In the genomic region with DNA sequence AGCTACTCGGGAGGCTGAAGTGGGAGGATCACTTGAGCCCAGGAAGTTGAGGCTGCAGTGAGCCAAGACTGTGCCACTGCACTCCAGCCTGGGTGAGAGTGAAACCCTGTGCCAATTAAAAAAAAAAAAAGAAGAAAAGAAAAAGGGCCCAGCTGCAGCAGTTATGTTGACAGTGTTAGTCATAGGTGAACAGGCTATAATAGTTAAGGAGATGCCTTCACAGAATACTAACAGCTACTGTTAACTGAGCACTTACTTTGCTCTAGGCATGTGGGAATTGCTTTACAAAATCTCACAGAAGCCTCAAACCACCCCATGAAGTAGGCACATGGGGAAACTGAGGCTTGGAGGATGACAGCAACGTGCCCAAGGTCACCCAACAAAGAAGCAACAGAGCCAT, we compare ENCODE assay signal across 26 cellular contexts. TPM values are rescaled to one million over a fixed set of nuclear protein-coding genes. Genes with fewer than 3 reads are reported as not detected.
DNase-seq lines count a peak whose midpoint lies in the region; ATAC-seq, FAIRE-seq and TF ChIP-seq lines count a peak whose summit lies in the region.
"Had no signal": no experiment of that assay in that cellular context is flagged by ENCODE, and none has a peak within 500 bp of the region (broad histone marks: within the 10 kb centered on the region; RNA-seq: fewer than 3 reads in every experiment).

No MANE protein-coding gene starts in this region.

- H3K36me3 ChIP-seq in HepG2 (replicated peaks in 1 of 2; ENCODE audit: control insufficient read depth in 1 of 2, insufficient read depth in 2 of 2, low read length in 2 of 2) (peaks cover 2 to 17% of the 10 kb centered on the region in 2 experiments; a peak in 2 of 5 replicates), right lobe of liver (peaks cover 0 to 4% (median 1%) of the 10 kb centered on the region in 4 donors), PC-3 (ENCODE audit: low read depth, low read length) (no peaks in the 10 kb centered on the region), OCI-LY7 (ENCODE audit: insufficient read depth, low read length) (no peaks in the 10 kb centered on the region)
- H3K36me3 ChIP-seq: BLaER1 treated with 17β-estradiol and CSF1 and Interleukin-3, amounts not matched to agents 10 nM and 100 nM; Peyer's patch had no signal

- H4K20me1 ChIP-seq in HepG2 (ENCODE audit: insufficient read depth, low read length) = peaks cover 11% of the 10 kb centered on the region; the same call in 1 of the 2 replicates
- H4K20me1 ChIP-seq in PC-3 (ENCODE audit: low read length) = no peaks in the 10 kb centered on the region
- no peaks in the 10 kb centered on the region for H4K20me1 ChIP-seq in OCI-LY7 (ENCODE audit: insufficient read depth, low read length)
- H4K20me1 ChIP-seq: BLaER1 treated with 17β-estradiol and CSF1 and Interleukin-3, amounts not matched to agents 10 nM and 100 nM had no signal

- H3K79me2 ChIP-seq in HepG2 (ENCODE audit: insufficient read depth, low read length) = peaks cover 68% of the 10 kb centered on the region
- no peaks in the 10 kb centered on the region for H3K79me2 ChIP-seq in PC-3 (ENCODE audit: low read length)
- H3K79me2 ChIP-seq in OCI-LY7 (ENCODE audit: insufficient read depth, low read depth, low read length) = no peaks in the 10 kb centered on the region

- H3K9me3 Mint-ChIP-seq in nephron = no peaks in the 10 kb centered on the region
- H3K9me3 Mint-ChIP-seq: CD4-positive, alpha-beta T cell; H9 had no signal

- H2AFZ ChIP-seq in HepG2 (ENCODE audit: low read length) = no peak overlapping the region
- no peak overlapping the region for H2AFZ ChIP-seq in PC-3 (ENCODE audit: low read length)
- H2AFZ ChIP-seq in OCI-LY7 (ENCODE audit: low read length) = no peak overlapping the region

- TF ChIP-seq POLR2A in HepG2 (IDR thresholded peaks at IDR 0.05; ENCODE audit: insufficient read depth in 1 of 2, low read depth in 2 of 2, low read length in 2 of 2) (no peak), right lobe of liver (IDR thresholded peaks at IDR 0.05) (no peak)

- H3K4me1 Mint-ChIP-seq in nephron = peaks cover 29% of the 10 kb centered on the region

- H3K4me2 ChIP-seq in HepG2 (ENCODE audit: low read depth, low read length) (0 out of 2 replicates have a peak overlapping the region, but pooled peaks have one; percentile 11), PC-3 (ENCODE audit: low read length) (no peak overlapping the region), OCI-LY7 (ENCODE audit: low read length) (no peak overlapping the region)
- H3K4me2 ChIP-seq: BLaER1 treated with 17β-estradiol and CSF1 and Interleukin-3, amounts not matched to agents 10 nM and 100 nM had no signal

- ATAC-seq in HepG2 = no peak
- no peak for ATAC-seq in right lobe of liver
- no peak for ATAC-seq in PC-3
- no peak for ATAC-seq in HG03342 (IDR thresholded peaks at IDR 0.05; ENCODE audit: unreplicated experiment)
- ATAC-seq in left colon = no peak

- no peaks in the 10 kb centered on the region for H3K9me2 ChIP-seq in PC-3 (replicated peaks; ENCODE audit: low read length)
- H3K9me2 ChIP-seq in OCI-LY7 (ENCODE audit: insufficient read depth, low read length) = no peaks in the 10 kb centered on the region

- H3K9me3 ChIP-seq in HepG2 (ENCODE audit: low read length) (no peaks in the 10 kb centered on the region), right lobe of liver (no peaks in the 10 kb centered on the region), PC-3 (ENCODE audit: low read length) (no peaks in the 10 kb centered on the region), OCI-LY7 (ENCODE audit: low read length) (no peaks in the 10 kb centered on the region)
- H3K9me3 ChIP-seq: MG63, Peyer's patch had no signal

- H3K27me3 Mint-ChIP-seq in nephron (ENCODE audit: low read depth) = no peaks in the 10 kb centered on the region

- H3K27me3 ChIP-seq in HepG2 (ENCODE audit: control insufficient read depth in 1 of 2, insufficient read depth in 2 of 2, low read length in 2 of 2) (no peaks in the 10 kb centered on the region), right lobe of liver (no peaks in the 10 kb centered on the region), PC-3 (ENCODE audit: low read length) (no peaks in the 10 kb centered on the region)
- H3K27me3 ChIP-seq: MG63 had no signal

- peaks cover 36% of the 10 kb centered on the region for H3K4me1 ChIP-seq in HepG2 (ENCODE audit: insufficient read depth, low read length)
- peaks cover 0 to 10% (median 3%) of the 10 kb centered on the region in 4 donors for H3K4me1 ChIP-seq in right lobe of liver
- no peaks in the 10 kb centered on the region for H3K4me1 ChIP-seq in PC-3 (ENCODE audit: insufficient read depth, low read length)
- no peaks in the 10 kb centered on the region for H3K4me1 ChIP-seq in OCI-LY7 (ENCODE audit: insufficient read depth, low read length, poor library complexity, severe bottlenecking)

- H3K36me3 Mint-ChIP-seq in nephron (ENCODE audit: low read depth) = peaks cover 28% of the 10 kb centered on the region

- BruUV-seq in HepG2 (replicated peaks; lab: Mats Ljungman, UMichigan) (no TSS peak), PC-3 (replicated peaks; lab: Mats Ljungman, UMichigan) (no TSS peak), OCI-LY7 (replicated peaks; lab: Mats Ljungman, UMichigan) (no TSS peak)

- FAIRE-seq in HepG2 (lab: Jason Lieb, UNC) = no peak
- FAIRE-seq: D721Med had no signal

- TF ChIP-seq EP300 in HepG2 (IDR thresholded peaks at IDR 0.05; ENCODE audit: low read depth in 2 of 2, low read length in 2 of 2) (no peak), HepG2 (CRISPR knock-in tag; IDR thresholded peaks at IDR 0.05; ENCODE audit: borderline replicate concordance) (no peak)

- no peak for TF ChIP-seq RAD21 in HepG2 (CRISPR knock-in tag; IDR thresholded peaks at IDR 0.05)

- no peak overlapping the region for H3K4me3 ChIP-seq in HepG2 (replicated peaks in 1 of 3; ENCODE audit: insufficient read depth in 1 of 3, low read depth in 2 of 3, low read length in 3 of 3)
- H3K4me3 ChIP-seq in right lobe of liver = no peak overlapping the region
- H3K4me3 ChIP-seq in PC-3 (ENCODE audit: low read length) = no peak overlapping the region
- no peak overlapping the region for H3K4me3 ChIP-seq in OCI-LY7 (ENCODE audit: low read depth, low read length, poor library complexity, severe bottlenecking)
- H3K4me3 ChIP-seq: BLaER1 treated with 17β-estradiol and CSF1 and Interleukin-3, amounts not matched to agents 10 nM and 100 nM; MG63; Peyer's patch; SK-N-MC had no signal

- H3F3A ChIP-seq in PC-3 (ENCODE audit: low read length, unreplicated experiment) = no peaks in the 10 kb centered on the region

- in situ Hi-C loops in HepG2 (cut with HindIII; ENCODE audit: extremely low pct_ligation_motif_present, low pct_unique_long_range_greater_than_20kb) = no loop called here

- H3K9ac ChIP-seq in HepG2 (ENCODE audit: insufficient read depth, low read depth, low read length) (no peak overlapping the region), PC-3 (ENCODE audit: low read length) (no peak overlapping the region)
- H3K9ac ChIP-seq: BLaER1 treated with 17β-estradiol and CSF1 and Interleukin-3, amounts not matched to agents 10 nM and 100 nM had no signal

- CTCF ChIA-PET in HepG2 (lab: Yijun Ruan, JAX; ENCODE audit: low intra/inter-chr PET ratio, low total read pairs) (no interaction called here), PC-3 (lab: Charles Lee) (interaction anchor here (0.6 kb wide), 1 partner anchor 800 kb away, joined by 4 read pairs; no protein-coding TSS in a partner anchor), OCI-LY7 (lab: Charles Lee; ENCODE audit: unreplicated experiment) (no interaction called here)

- POLR2A ChIA-PET in HepG2 (lab: Yijun Ruan, JAX) (interaction anchor here (1.4 kb wide), 1 partner anchor 10 kb away, joined by 5 read pairs; no protein-coding TSS in a partner anchor), PC-3 (lab: Charles Lee; ENCODE audit: unreplicated experiment) (no interaction called here), OCI-LY7 (lab: Charles Lee) (interaction anchor here (0.6 kb wide), 1 partner anchor 21 kb away, joined by 3 read pairs; no protein-coding TSS in a partner anchor)

- TF ChIP-seq CTCF in HepG2 (CRISPR knock-in tag; IDR thresholded peaks at IDR 0.05) = no peak
- no peak for TF ChIP-seq CTCF in right lobe of liver (IDR thresholded peaks at IDR 0.05)
- no peak for TF ChIP-seq CTCF in PC-3 (conservative IDR thresholded peaks at IDR 0.05; ENCODE audit: low read depth, low read length)
- no peak for TF ChIP-seq CTCF in nephron (IDR thresholded peaks at IDR 0.05; ENCODE audit: unreplicated experiment in 3 of 3)
- TF ChIP-seq CTCF in OCI-LY7 (conservative IDR thresholded peaks at IDR 0.05; ENCODE audit: low read length) = no peak

- H3K27ac ChIP-seq in HepG2 (ENCODE audit: extremely low read length, insufficient read depth, low read length) (no peak overlapping the region), right lobe of liver (no peak overlapping the region), PC-3 (ENCODE audit: low read length) (no peak overlapping the region), OCI-LY7 (ENCODE audit: low read depth, low read length, poor library complexity, severe bottlenecking) (no peak overlapping the region)
- H3K27ac ChIP-seq: BLaER1 treated with 17β-estradiol and CSF1 and Interleukin-3, amounts not matched to agents 10 nM and 100 nM; Peyer's patch; SK-N-MC had no signal

- H3K4me3 Mint-ChIP-seq in nephron = peak overlapping the region in 2 of 3 experiments; percentile 37 to 57
- H3K4me3 Mint-ChIP-seq: CD4-positive, alpha-beta T cell; H9 had no signal

- 88% methylated on average over 2 of the region's 2 CpGs for WGBS in HepG2 (ENCODE audit: low lambda C conversion rate)
- 67% methylated on average over 1 of the region's 2 CpGs for WGBS in right lobe of liver (ENCODE audit: insufficient coverage, low coverage, low lambda C conversion rate, missing lambda C conversion rate)

- H3K27ac Mint-ChIP-seq in nephron = peak overlapping the region in 1 of 3 experiments; percentile 76
- H3K27ac Mint-ChIP-seq: CD4-positive, alpha-beta T cell had no signal

- DNase-seq in HepG2 (ENCODE audit: low spot score) (no peak), right lobe of liver (no peak), PC-3 (peak; percentile 3), left colon (no peak), OCI-LY7 (ENCODE audit: low spot score) (no peak)
- DNase-seq: AML-193; CD4-positive, alpha-beta T cell; H9; KG1; MG63; NCI-H1048; NCI-H1417; NCI-H1694; NCI-H2029 treated with DMSO at 0.1 percent for 48 hours; NCI-H2227 treated with DMSO at 0.1 percent for 48 hours; NCI-H69; Peyer's patch; SIG-M5 had no signal

- intact Hi-C loops in HepG2 (cut with micrococcal nuclease; ENCODE audit: unreplicated experiment) = no loop called here
- intact Hi-C loops in right lobe of liver (cut with DNase I) = no loop called here
- intact Hi-C loops in PC-3 (cut with micrococcal nuclease) = no loop called here
- intact Hi-C loops in left colon (cut with DNase I, micrococcal nuclease) = no loop called here
- intact Hi-C loops in OCI-LY7 (cut with micrococcal nuclease; ENCODE audit: unreplicated experiment) = no loop called here

RNA-seq across cellular contexts. Expression of gene FBXO17, which starts 3.9 kb away (rescaled TPM):
- 17.9 and 22.1 TPM in 2 replicates for total RNA-seq in HepG2 (2016; rRNA removed; fragmentation: Illumina TruSeq; extraction: Trizol)
- total RNA-seq in HepG2 (2016; cell fraction: cytosol; rRNA removed; fragmentation: Illumina TruSeq; extraction: Trizol; ENCODE audit: low read depth) = 14.6 and 15.1 TPM in 2 replicates
- 17.1 and 20.8 TPM in 2 replicates for total RNA-seq in HepG2 (2016; cell fraction: insoluble cytoplasmic fraction; rRNA removed; fragmentation: Illumina TruSeq; extraction: Trizol)
- 19.2 and 21.9 TPM in 2 replicates for total RNA-seq in HepG2 (2016; cell fraction: membrane; rRNA removed; fragmentation: Illumina TruSeq; extraction: Trizol)
- 11.9 and 15.2 TPM in 2 replicates for total RNA-seq in HepG2 (2016; cell fraction: nucleus; rRNA removed; fragmentation: Illumina TruSeq; extraction: Trizol)
- polyA plus RNA-seq in HepG2 (2011; rRNA removed) = 58.7 and 64.8 TPM in 2 replicates
- 31.8 and 40.9 TPM in 2 replicates for polyA plus RNA-seq in HepG2 (2011; cell fraction: cytosol; rRNA removed)
- 155 and 176 TPM in 2 replicates for polyA plus RNA-seq in HepG2 (2011; cell fraction: nucleus; rRNA removed)
- 52.3 and 56.5 TPM in 2 replicates for polyA plus RNA-seq in HepG2 (2012)
- polyA plus RNA-seq in HepG2 (2016; cell fraction: cytosol; fragmentation: Illumina TruSeq; extraction: Trizol; ENCODE audit: low read depth) = 5.2 and 6.0 TPM in 2 replicates
- 20.8 and 23.0 TPM in 2 replicates for polyA plus RNA-seq in HepG2 (2016; cell fraction: insoluble cytoplasmic fraction; fragmentation: Illumina TruSeq; extraction: Trizol; ENCODE audit: low read depth)
- 11.3 and 11.6 TPM in 2 replicates for polyA plus RNA-seq in HepG2 (2016; cell fraction: membrane; fragmentation: Illumina TruSeq; extraction: Trizol; ENCODE audit: low read depth)
- 61.3 and 68.3 TPM in 2 replicates for polyA plus RNA-seq in HepG2 (2016; cell fraction: nucleus; fragmentation: Illumina TruSeq; extraction: Trizol; ENCODE audit: insufficient read depth, low read depth)
- 2.5 and 39.3 TPM in 2 replicates for polyA minus RNA-seq in HepG2 (2011; rRNA and poly(A)+ RNA removed; ENCODE audit: low replicate concordance)
- 13.8 and 18.9 TPM in 2 replicates for polyA minus RNA-seq in HepG2 (2011; cell fraction: cytosol; rRNA and poly(A)+ RNA removed)
- 47.0 and 48.8 TPM in 2 replicates for polyA minus RNA-seq in HepG2 (2011; cell fraction: nucleus; rRNA and poly(A)+ RNA removed)
- total RNA-seq in right lobe of liver = 10 to 100 TPM; 19.9 to 57.9 (median 36.7) TPM
- total RNA-seq in PC-3 (2014; rRNA removed) = not detected in 2 replicates
- total RNA-seq in left colon = 1 to 10 TPM; 1.1 to 3.3 TPM
- not detected in 2 replicates for total RNA-seq in OCI-LY7 (2014; rRNA removed; shearing (Covaris generic))
- not detected in 2 replicates for total RNA-seq in OCI-LY7 (2022)
- total RNA-seq: CD4-positive, alpha-beta T cell; HT-29; T-helper 1 cell treated with Interleukin-12 subunit alpha and Interleukin-12 subunit beta and Interleukin-4 antibody, amounts not matched to agents 30 ng/mL and 1 ng/mL, for 36 hours had no signal

RNA-seq across cellular contexts. Expression of gene MRPS12, which starts 40.9 kb away (rescaled TPM):
- total RNA-seq in HepG2 (2016; rRNA removed; fragmentation: Illumina TruSeq; extraction: Trizol) = 54.8 and 75.1 TPM in 2 replicates
- 23.3 and 27.3 TPM in 2 replicates for total RNA-seq in HepG2 (2016; cell fraction: cytosol; rRNA removed; fragmentation: Illumina TruSeq; extraction: Trizol; ENCODE audit: low read depth)
- 53.5 and 80.4 TPM in 2 replicates for total RNA-seq in HepG2 (2016; cell fraction: insoluble cytoplasmic fraction; rRNA removed; fragmentation: Illumina TruSeq; extraction: Trizol)
- total RNA-seq in HepG2 (2016; cell fraction: membrane; rRNA removed; fragmentation: Illumina TruSeq; extraction: Trizol) = 39.3 and 49.4 TPM in 2 replicates
- total RNA-seq in HepG2 (2016; cell fraction: nucleus; rRNA removed; fragmentation: Illumina TruSeq; extraction: Trizol) = 20.5 and 23.1 TPM in 2 replicates
- polyA plus RNA-seq in HepG2 (2011; rRNA removed) = 27.5 and 39.4 TPM in 2 replicates
- polyA plus RNA-seq in HepG2 (2011; cell fraction: cytosol; rRNA removed) = 33.2 and 61.8 TPM in 2 replicates
- 30.3 and 31.5 TPM in 2 replicates for polyA plus RNA-seq in HepG2 (2011; cell fraction: nucleus; rRNA removed)
- 21.4 and 33.9 TPM in 2 replicates for polyA plus RNA-seq in HepG2 (2012)
- polyA plus RNA-seq in HepG2 (2016; cell fraction: cytosol; fragmentation: Illumina TruSeq; extraction: Trizol; ENCODE audit: low read depth) = 25.8 and 31.9 TPM in 2 replicates
- 83.6 and 90.1 TPM in 2 replicates for polyA plus RNA-seq in HepG2 (2016; cell fraction: insoluble cytoplasmic fraction; fragmentation: Illumina TruSeq; extraction: Trizol; ENCODE audit: low read depth)
- 40.3 and 46.6 TPM in 2 replicates for polyA plus RNA-seq in HepG2 (2016; cell fraction: membrane; fragmentation: Illumina TruSeq; extraction: Trizol; ENCODE audit: low read depth)
- polyA plus RNA-seq in HepG2 (2016; cell fraction: nucleus; fragmentation: Illumina TruSeq; extraction: Trizol; ENCODE audit: insufficient read depth, low read depth) = 39.6 and 43.0 TPM in 2 replicates
- 30.4 and 47.1 TPM in 2 replicates for polyA minus RNA-seq in HepG2 (2011; rRNA and poly(A)+ RNA removed; ENCODE audit: low replicate concordance)
- polyA minus RNA-seq in HepG2 (2011; cell fraction: cytosol; rRNA and poly(A)+ RNA removed) = 11.2 and 16.5 TPM in 2 replicates
- 6.3 and 8.4 TPM in 2 replicates for polyA minus RNA-seq in HepG2 (2011; cell fraction: nucleus; rRNA and poly(A)+ RNA removed)
- 10 to 100 TPM; 21.2 to 49.5 (median 24.0) TPM for total RNA-seq in right lobe of liver
- total RNA-seq in PC-3 (2014; rRNA removed) = 143 and 156 TPM in 2 replicates
- 10 to 100 TPM; 36.3 to 50.4 TPM for total RNA-seq in left colon
- total RNA-seq in OCI-LY7 (2014; rRNA removed; shearing (Covaris generic)) = 74.6 TPM in 2 replicates
- 55.5 and 63.5 TPM in 2 replicates for total RNA-seq in OCI-LY7 (2022)

RNA-seq across cellular contexts. Expression of gene SARS2, which starts 41.1 kb away (rescaled TPM):
- total RNA-seq in HepG2 (2016; rRNA removed; fragmentation: Illumina TruSeq; extraction: Trizol) = 30.1 and 48.6 TPM in 2 replicates
- total RNA-seq in HepG2 (2016; cell fraction: cytosol; rRNA removed; fragmentation: Illumina TruSeq; extraction: Trizol; ENCODE audit: low read depth) = 17.3 and 23.4 TPM in 2 replicates
- 25.7 and 50.3 TPM in 2 replicates for total RNA-seq in HepG2 (2016; cell fraction: insoluble cytoplasmic fraction; rRNA removed; fragmentation: Illumina TruSeq; extraction: Trizol)
- total RNA-seq in HepG2 (2016; cell fraction: membrane; rRNA removed; fragmentation: Illumina TruSeq; extraction: Trizol) = 19.8 TPM in 2 replicates
- total RNA-seq in HepG2 (2016; cell fraction: nucleus; rRNA removed; fragmentation: Illumina TruSeq; extraction: Trizol) = 43.2 and 49.1 TPM in 2 replicates
- 40.0 and 41.5 TPM in 2 replicates for polyA plus RNA-seq in HepG2 (2011; rRNA removed)
- 14.5 and 33.6 TPM in 2 replicates for polyA plus RNA-seq in HepG2 (2011; cell fraction: cytosol; rRNA removed)
- polyA plus RNA-seq in HepG2 (2011; cell fraction: nucleus; rRNA removed) = 222 and 300 TPM in 2 replicates
- 22.4 and 26.7 TPM in 2 replicates for polyA plus RNA-seq in HepG2 (2012)
- polyA plus RNA-seq in HepG2 (2016; cell fraction: cytosol; fragmentation: Illumina TruSeq; extraction: Trizol; ENCODE audit: low read depth) = 11.3 and 13.5 TPM in 2 replicates
- polyA plus RNA-seq in HepG2 (2016; cell fraction: insoluble cytoplasmic fraction; fragmentation: Illumina TruSeq; extraction: Trizol; ENCODE audit: low read depth) = 26.8 and 33.0 TPM in 2 replicates
- polyA plus RNA-seq in HepG2 (2016; cell fraction: membrane; fragmentation: Illumina TruSeq; extraction: Trizol; ENCODE audit: low read depth) = 16.0 and 17.2 TPM in 2 replicates
- polyA plus RNA-seq in HepG2 (2016; cell fraction: nucleus; fragmentation: Illumina TruSeq; extraction: Trizol; ENCODE audit: insufficient read depth, low read depth) = 104 and 118 TPM in 2 replicates
- 42.2 and 59.1 TPM in 2 replicates for polyA minus RNA-seq in HepG2 (2011; rRNA and poly(A)+ RNA removed; ENCODE audit: low replicate concordance)
- polyA minus RNA-seq in HepG2 (2011; cell fraction: cytosol; rRNA and poly(A)+ RNA removed) = 14.7 and 27.3 TPM in 2 replicates
- 31.5 and 33.4 TPM in 2 replicates for polyA minus RNA-seq in HepG2 (2011; cell fraction: nucleus; rRNA and poly(A)+ RNA removed)
- 10 to 100 TPM; 10.6 to 26.5 (median 18.7) TPM for total RNA-seq in right lobe of liver
- total RNA-seq in PC-3 (2014; rRNA removed) = 26.7 and 28.3 TPM in 2 replicates
- total RNA-seq in left colon = 10 to 100 TPM; 15.4 to 33.3 TPM
- 29.5 and 37.7 TPM in 2 replicates for total RNA-seq in OCI-LY7 (2014; rRNA removed; shearing (Covaris generic))
- 50.2 and 52.8 TPM in 2 replicates for total RNA-seq in OCI-LY7 (2022)

RNA-seq across cellular contexts. Expression of gene CCER2, which starts 59.7 kb away (rescaled TPM):
- total RNA-seq in HepG2 (2016; rRNA removed; fragmentation: Illumina TruSeq; extraction: Trizol) (not detected in 2 replicates), right lobe of liver (under 1 TPM in 4 of 6 experiments, not detected in 2; 0.20 to 0.55 (median 0.37) TPM), PC-3 (2014; rRNA removed) (0.26 TPM in 1 of 2 replicates, not detected in the other), left colon (under 1 TPM in 1 of 2 donors, not detected in 1; 0.55 TPM), OCI-LY7 (2022) (3.3 and 4.3 TPM in 2 replicates)
- total RNA-seq in HepG2 (2016; cell fraction: cytosol; rRNA removed; fragmentation: Illumina TruSeq; extraction: Trizol; ENCODE audit: low read depth) = not detected in 2 replicates
- total RNA-seq in HepG2 (2016; cell fraction: insoluble cytoplasmic fraction; rRNA removed; fragmentation: Illumina TruSeq; extraction: Trizol) = not detected in 2 replicates
- total RNA-seq in HepG2 (2016; cell fraction: membrane; rRNA removed; fragmentation: Illumina TruSeq; extraction: Trizol) = 0.17 TPM in 1 of 2 replicates, not detected in the other
- total RNA-seq in HepG2 (2016; cell fraction: nucleus; rRNA removed; fragmentation: Illumina TruSeq; extraction: Trizol) = not detected in 2 replicates
- polyA plus RNA-seq in HepG2 (2011; rRNA removed) = 0.08 and 0.24 TPM in 2 replicates
- polyA plus RNA-seq in HepG2 (2011; cell fraction: cytosol; rRNA removed) = 0.09 TPM in 1 of 2 replicates, not detected in the other
- 1.6 and 2.0 TPM in 2 replicates for polyA plus RNA-seq in HepG2 (2011; cell fraction: nucleus; rRNA removed)
- 0.15 and 0.33 TPM in 2 replicates for polyA plus RNA-seq in HepG2 (2012)
- not detected in 2 replicates for polyA plus RNA-seq in HepG2 (2016; cell fraction: cytosol; fragmentation: Illumina TruSeq; extraction: Trizol; ENCODE audit: low read depth)
- polyA plus RNA-seq in HepG2 (2016; cell fraction: insoluble cytoplasmic fraction; fragmentation: Illumina TruSeq; extraction: Trizol; ENCODE audit: low read depth) = not detected in 2 replicates
- polyA plus RNA-seq in HepG2 (2016; cell fraction: membrane; fragmentation: Illumina TruSeq; extraction: Trizol; ENCODE audit: low read depth) = not detected in 2 replicates
- 0.48 and 0.77 TPM in 2 replicates for polyA plus RNA-seq in HepG2 (2016; cell fraction: nucleus; fragmentation: Illumina TruSeq; extraction: Trizol; ENCODE audit: insufficient read depth, low read depth)
- polyA minus RNA-seq in HepG2 (2011; rRNA and poly(A)+ RNA removed; ENCODE audit: low replicate concordance) = 0.26 and 0.52 TPM in 2 replicates
- not detected in 2 replicates for polyA minus RNA-seq in HepG2 (2011; cell fraction: cytosol; rRNA and poly(A)+ RNA removed)
- polyA minus RNA-seq in HepG2 (2011; cell fraction: nucleus; rRNA and poly(A)+ RNA removed) = not detected in 2 replicates
- 1.5 and 7.0 TPM in 2 replicates for total RNA-seq in OCI-LY7 (2014; rRNA removed; shearing (Covaris generic))
- total RNA-seq: A172, HT-29 had no signal
